27 cellular contexts compared by ENCODE assay signal in the genomic region with DNA sequence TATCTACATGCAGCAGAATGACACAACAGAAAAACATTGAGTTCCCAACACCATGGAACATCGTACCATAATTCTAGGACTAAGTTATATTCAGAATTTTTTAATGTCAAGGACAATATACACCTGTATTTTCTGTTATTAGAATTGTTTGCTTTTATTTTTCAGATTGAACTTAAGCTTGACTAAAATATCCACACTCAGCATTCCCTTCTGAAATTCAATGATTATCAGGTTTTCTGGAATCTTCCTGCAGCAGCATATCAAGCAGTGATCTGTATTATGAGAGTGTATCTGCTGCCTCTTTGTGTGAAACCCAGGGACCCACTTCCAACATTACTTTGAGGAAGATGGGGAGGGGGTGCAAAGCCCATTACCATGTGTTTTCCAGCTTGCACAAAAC.
"Had no signal": no experiment of that assay in that cellular context is flagged by ENCODE, and none has a peak within 500 bp of the region (broad histone marks: within the 10 kb centered on the region; RNA-seq: fewer than 3 reads in every experiment).

No MANE protein-coding gene starts in this region.

- H3K9me3 ChIP-seq: suprapubic skin, testis, thyroid gland, tibial artery, transverse colon, upper lobe of left lung, upper lobe of right lung, uterus, vagina had no signal

- H3K27ac ChIP-seq: stomach, suprapubic skin, testis, thoracic aorta, thyroid gland, tibial artery, tibial nerve, transverse colon, upper lobe of left lung, upper lobe of right lung, uterus, vagina had no signal

- FAIRE-seq: urothelium cell line had no signal

- H3K36me3 ChIP-seq: stomach, suprapubic skin, thoracic aorta, thyroid gland, tibial artery, tibial nerve, transverse colon, upper lobe of left lung, upper lobe of right lung, uterus, vagina had no signal

- H3K4me3 ChIP-seq: stomach, suprapubic skin, testis, thoracic aorta, thyroid gland, tibial artery, tibial nerve, transverse colon, upper lobe of left lung, upper lobe of right lung, uterus, vagina had no signal

- H3K4me1 ChIP-seq: stomach, suprapubic skin, testis, thyroid gland, tibial artery, transverse colon, upper lobe of left lung, upper lobe of right lung, uterus, vagina had no signal

- DNase-seq: stimulated activated CD4-positive, alpha-beta T cell treated with anti-CD3 and anti-CD28 coated beads, Interleukin-2, amount 100 ng/mL, for 48 hours; stimulated activated CD4-positive, alpha-beta T cell treated with anti-CD3 and anti-CD28 coated beads, Interleukin-4, amount 100 ng/mL, for 1 hour; stimulated activated CD4-positive, alpha-beta T cell treated with anti-CD3 and anti-CD28 coated beads, Interleukin-4, amount 100 ng/mL, for 24 hours; stimulated activated CD4-positive, alpha-beta T cell treated with anti-CD3 and anti-CD28 coated beads, Interleukin-4, amount 100 ng/mL, for 4 hours; stimulated activated CD8-positive, alpha-beta memory T cell treated with anti-CD3 and anti-CD28 coated beads, Interleukin-4, amount 100 ng/mL, for 48 hours; stimulated activated naive B cell treated with anti-CD40 and anti-IgM and Interleukin-4, amounts not matched to agents 10 μg/mL and 1 μg/mL and 100 μg/mL, for 72 hours; stimulated activated naive CD4-positive, alpha-beta T cell; stimulated activated naive CD4-positive, alpha-beta T cell treated with Interleukin-2 at 50 U/mL for 16 hours; stimulated activated naive CD8-positive, alpha-beta T cell treated with anti-CD3 and anti-CD28 coated beads, Interleukin-15, amount 100 ng/mL, for 72 hours; stimulated activated naive CD8-positive, alpha-beta T cell treated with anti-CD3 and anti-CD28 coated beads, Interleukin-15, Interleukin-2, amounts not matched to agents 100 U/mL and 50 U/mL, for 24 hours; stomach; substantia nigra; testis; thyroid gland; tibial artery; transverse colon; trophoblast cell; upper lobe of left lung; upper lobe of right lung; uterus had no signal

- ATAC-seq: stimulated activated effector memory CD8-positive, alpha-beta T cell treated with anti-CD3 and anti-CD28 coated beads, Interleukin-12 subunit alpha, Interleukin-12 subunit beta, amount 100 ng/mL, for 72 hours; stimulated activated memory B cell treated with anti-CD40 and anti-IgM and Interleukin-4, amounts not matched to agents 10 μg/mL and 1 μg/mL and 100 μg/mL, for 72 hours; stimulated activated naive B cell treated with anti-CD40 and anti-IgM and Interleukin-4, amounts not matched to agents 10 μg/mL and 1 μg/mL and 100 μg/mL, for 72 hours; stimulated activated naive CD8-positive, alpha-beta T cell treated with anti-CD3 and anti-CD28 coated beads, Interleukin-15, amount 100 ng/mL, for 72 hours; stimulated activated naive CD8-positive, alpha-beta T cell treated with anti-CD3 and anti-CD28 coated beads, Interleukin-15, Interleukin-2, amounts not matched to agents 100 U/mL and 50 U/mL, for 24 hours; upper lobe of right lung had no signal

- H3K27me3 ChIP-seq: stomach, suprapubic skin, testis, thyroid gland, tibial artery, tibial nerve, transverse colon, upper lobe of left lung, upper lobe of right lung, uterus, vagina had no signal
